Comparison of ENCODE assay signal across 19 cellular contexts in the genomic region with DNA sequence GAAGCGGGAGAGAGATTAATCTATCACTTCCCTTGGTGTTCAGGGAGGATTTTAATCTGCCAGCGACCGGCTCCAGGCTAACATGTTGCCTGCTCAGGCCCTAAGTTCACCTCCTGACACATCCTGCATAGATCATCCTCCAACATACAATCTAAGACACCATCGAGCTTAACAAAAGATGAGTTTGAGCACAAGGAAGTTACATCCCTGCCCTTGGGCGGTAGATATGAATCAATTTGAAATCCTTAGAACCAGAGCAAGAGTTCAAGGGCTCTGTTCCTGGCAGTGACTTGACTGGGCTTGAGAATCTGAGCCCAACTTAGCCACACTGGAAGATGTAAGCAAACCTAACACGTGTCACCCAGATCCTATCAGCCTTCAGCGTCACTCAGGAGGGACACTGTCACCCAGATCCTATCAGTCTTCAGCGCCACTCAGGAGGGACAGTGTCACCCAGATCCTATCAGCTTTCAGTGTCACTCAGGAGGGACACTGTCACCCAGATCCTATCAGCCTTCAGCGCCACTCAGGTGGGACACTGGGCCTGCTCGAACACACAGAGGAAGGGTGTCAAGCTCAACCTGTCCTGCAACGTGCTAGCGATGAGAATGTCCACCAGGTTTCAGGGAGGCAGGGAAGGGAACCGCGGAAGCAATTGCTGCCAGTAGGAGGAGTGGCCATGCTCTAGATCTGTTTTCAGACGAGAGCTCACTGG. TPM values are rescaled to one million over a fixed set of nuclear protein-coding genes. Genes with fewer than 3 reads are reported as not detected.
A peak's percentile ranks its signal among the peaks of the same experiment; 100 is the strongest.
DNase-seq lines count a peak whose midpoint lies in the region; ATAC-seq, FAIRE-seq and TF ChIP-seq lines count a peak whose summit lies in the region.
"Had no signal": no experiment of that assay in that cellular context is flagged by ENCODE, and none has a peak within 500 bp of the region (broad histone marks: within the 10 kb centered on the region; RNA-seq: fewer than 3 reads in every experiment).

No MANE protein-coding gene starts in this region.

- WGBS in H9 (ENCODE audit: extremely low coverage, insufficient read length, low lambda C conversion rate) = no CpG with 5 or more reads among the region's 15 CpGs
- WGBS in H1 (ENCODE audit: extremely low coverage in 1 of 2, insufficient coverage in 1 of 2, insufficient read length in 1 of 2, insufficient replicate concordance in 2 of 2, low coverage in 1 of 2, low lambda C conversion rate in 2 of 2, missing lambda C conversion rate in 1 of 2), 2 experiments = 80% methylated on average over 15 of the region's 15 CpGs; no CpG with 5 or more reads in 1 of the 2 experiments
- 65% methylated on average over 15 of the region's 15 CpGs for WGBS in smooth muscle cell (ENCODE audit: low lambda C conversion rate)

- H3K27me3 ChIP-seq in H9 (ENCODE audit: insufficient read depth, low read length) (no peaks in the 10 kb centered on the region), H1 (replicated peaks in 1 of 4; ENCODE audit: control insufficient read depth in 3 of 4, extremely low read depth in 1 of 4, insufficient read depth in 3 of 4, low read length in 3 of 4) (peaks cover 0 to 3% (median 1%) of the 10 kb centered on the region in 4 experiments; a peak in 2 of 7 replicates), smooth muscle cell (ENCODE audit: low read depth) (no peaks in the 10 kb centered on the region), upper lobe of right lung (peaks cover 20% of the 10 kb centered on the region)
- H3K27me3 ChIP-seq: Peyer's patch had no signal

- H4K8ac ChIP-seq in H9 (replicated peaks; ENCODE audit: insufficient read length, low read depth, low read length) = no peak overlapping the region
- H4K8ac ChIP-seq in H1 (ENCODE audit: extremely low read depth, insufficient read depth, low read length) = no peak overlapping the region

- H3K23me2 ChIP-seq in H9 (ENCODE audit: insufficient read length, low read depth, low read length, poor library complexity, severe bottlenecking) (no peaks in the 10 kb centered on the region), H1 (ENCODE audit: low read depth, low read length) (no peaks in the 10 kb centered on the region; the same call in 1 of the 2 replicates)

- TF ChIP-seq RAD21 in H1 (IDR thresholded peaks at IDR 0.05 in 1 of 2, conservative IDR thresholded peaks at IDR 0.05 in 1 of 2; ENCODE audit: low read depth in 2 of 2, low read length in 2 of 2) = peak in 1 of 2 experiments; percentile 12; a peak in 1 of 4 replicates

- DNase-seq in H9 (peak; percentile 53), H1 (ENCODE audit: low read depth in 1 of 2, low spot score in 2 of 2) (no peak), neural crest cell (ENCODE audit: low read depth, low spot score) (no peak), smooth muscle cell (lab: John Stamatoyannopoulos, UW; ENCODE audit: unreplicated experiment) (no peak), upper lobe of right lung (no peak)
- DNase-seq: CD4-positive, alpha-beta memory T cell; DMS53; GM23248; left ventricle myocardium superior; occipital lobe; sigmoid colon; stimulated activated naive CD4-positive, alpha-beta T cell treated with Interleukin-2 at 50 U/mL for 16 hours; T1000 had no signal

- no peak overlapping the region for H2BK20ac ChIP-seq in H9 (ENCODE audit: low read depth, low read length, poor library complexity, severe bottlenecking)
- H2BK20ac ChIP-seq in H1 (ENCODE audit: low read length) = no peak overlapping the region

- no peaks in the 10 kb centered on the region for H3K36me3 ChIP-seq in H1 (ENCODE audit: control insufficient read depth in 2 of 4, insufficient read depth in 4 of 4, low read length in 3 of 4)
- H3K36me3 ChIP-seq in smooth muscle cell (ENCODE audit: low read depth) = no peaks in the 10 kb centered on the region
- H3K36me3 ChIP-seq in upper lobe of right lung = no peaks in the 10 kb centered on the region
- H3K36me3 ChIP-seq: Peyer's patch, sigmoid colon had no signal

- H3K14ac ChIP-seq in H9 (ENCODE audit: insufficient read depth, low read length) (no peak overlapping the region; the same call in 1 of the 2 replicates), H1 (ENCODE audit: insufficient read length) (no peak overlapping the region)

- no peak overlapping the region for H2BK120ac ChIP-seq in H9 (ENCODE audit: low read depth, low read length, poor library complexity, severe bottlenecking)
- H2BK120ac ChIP-seq in H1 (replicated peaks; ENCODE audit: low read depth, low read length) = no peak overlapping the region

- H4K5ac ChIP-seq in H9 (ENCODE audit: insufficient read length, low read depth, low read length) (no peak overlapping the region), H1 (ENCODE audit: insufficient read length, low read depth, low read length) (no peak overlapping the region)

- H3K27ac ChIP-seq in H9 (ENCODE audit: insufficient read length, low read depth, low read length) = no peak overlapping the region
- H3K27ac ChIP-seq in H1 (ENCODE audit: low read depth, low read length) = no peak overlapping the region
- H3K27ac ChIP-seq in smooth muscle cell (ENCODE audit: low read depth) = no peak overlapping the region
- no peak overlapping the region for H3K27ac ChIP-seq in upper lobe of right lung
- H3K27ac ChIP-seq: GM23248, Peyer's patch, sigmoid colon had no signal

- no peak overlapping the region for H2AK5ac ChIP-seq in H9 (ENCODE audit: insufficient read length, low read length)
- H2AK5ac ChIP-seq in H1 (ENCODE audit: low read depth, low read length) = no peak overlapping the region

- no peak overlapping the region for H3K23ac ChIP-seq in H9 (ENCODE audit: insufficient read length, low read depth, low read length)
- no peak overlapping the region for H3K23ac ChIP-seq in H1 (ENCODE audit: insufficient read length)

- H2AFZ ChIP-seq in H9 (ENCODE audit: low read length) (no peak overlapping the region), H1 (ENCODE audit: low read length) (0 out of 2 replicates have a peak overlapping the region, but pooled peaks have one; percentile 26), smooth muscle cell (ENCODE audit: low read depth) (no peak overlapping the region)
- H2AFZ ChIP-seq: GM23248 had no signal

- H3K27me3 Mint-ChIP-seq in H9 (ENCODE audit: low read depth) = peaks cover 53% of the 10 kb centered on the region
- H3K27me3 Mint-ChIP-seq in neural crest cell (ENCODE audit: low read depth) = peaks cover 28% of the 10 kb centered on the region

- no peak for TF ChIP-seq EP300 in H1 (IDR thresholded peaks at IDR 0.05; ENCODE audit: borderline replicate concordance in 1 of 2, low read depth in 2 of 2, low read length in 2 of 2)

- H3K4me1 Mint-ChIP-seq in H9 (peaks cover 0 to 2% of the 10 kb centered on the region in 2 experiments; a peak in 1 of 4 replicates), neural crest cell (peaks cover 5% of the 10 kb centered on the region)
- H3K4me1 Mint-ChIP-seq: brain had no signal

- H2BK5ac ChIP-seq in H9 (ENCODE audit: insufficient read length, low read length) (no peak overlapping the region), H1 (ENCODE audit: low read depth, low read length) (no peak overlapping the region)

- TF ChIP-seq CTCF in H9 (conservative IDR thresholded peaks at IDR 0.05) = peak; percentile 37; the same call in 2 of the 3 replicates
- peak; percentile 36 to 65 (median 51) for TF ChIP-seq CTCF in H1 (IDR thresholded peaks at IDR 0.05; ENCODE audit: control extremely low read depth in 1 of 3, insufficient read depth in 1 of 3, low read depth in 1 of 3, low read length in 3 of 3)
- no peak for TF ChIP-seq CTCF in neural crest cell (conservative IDR thresholded peaks at IDR 0.05)
- no peak for TF ChIP-seq CTCF in smooth muscle cell (IDR thresholded peaks at IDR 0.05; ENCODE audit: borderline replicate concordance, insufficient read depth, poor library complexity, severe bottlenecking)
- TF ChIP-seq CTCF in upper lobe of right lung (IDR thresholded peaks at IDR 0.05) = no peak

- H3K9ac ChIP-seq in H9 (ENCODE audit: extremely low read depth, insufficient read length, low read length) (no peak overlapping the region), H1 (replicated peaks in 1 of 4; ENCODE audit: extremely low read depth in 1 of 4, low read depth in 3 of 4, low read length in 3 of 4) (no peak overlapping the region; a peak in 1 of 7 replicates), smooth muscle cell (ENCODE audit: low read depth) (no peak overlapping the region)
- H3K9ac ChIP-seq: GM23248 had no signal

- no peak overlapping the region for H3K4me3 ChIP-seq in H1 (ENCODE audit: extremely low read depth in 1 of 4, insufficient read depth in 2 of 4, low read depth in 3 of 4, low read length in 4 of 4)
- no peak overlapping the region for H3K4me3 ChIP-seq in smooth muscle cell
- H3K4me3 ChIP-seq in upper lobe of right lung = no peak overlapping the region
- H3K4me3 ChIP-seq: GM23248, Peyer's patch, sigmoid colon had no signal

- no peaks in the 10 kb centered on the region for H3K79me1 ChIP-seq in H9 (ENCODE audit: insufficient read depth, low read depth, low read length, poor library complexity, severe bottlenecking)
- no peaks in the 10 kb centered on the region for H3K79me1 ChIP-seq in H1 (ENCODE audit: low read depth, low read length)

- H3K27ac Mint-ChIP-seq in H9 (no peak overlapping the region; a peak in 1 of 7 replicates), neural crest cell (ENCODE audit: unreplicated experiment) (peak overlapping the region; percentile 70)
- H3K27ac Mint-ChIP-seq: activated T-helper 2 cell treated with anti-CD3 and anti-CD28 coated beads, Interferon-gamma antibody, Interleukin-2, Interleukin-4, amounts not matched to agents 10 μg/mL and 5 μg/mL and 100 μg/mL, durations not matched to agents 14 hours and 24 hours and 36 hours; brain; dendritic cell treated with granulocyte-macrophage colony-stimulating factor and Interleukin-4, amounts not matched to agents 40 ng/mL and 50 ng/mL, for 4 days had no signal

- CTCF ChIA-PET in H1 (lab: Charles Lee; ENCODE audit: partially characterized antibody) = interaction anchor here (0.8 to 4.7 kb wide), 10 partner anchors 10 to 354 kb away, joined by 3 to 26 read pairs (median 4); no protein-coding TSS in a partner anchor

- H3K56ac ChIP-seq in H9 (ENCODE audit: insufficient read length, low read depth, low read length) = no peak overlapping the region
- no peak overlapping the region for H3K56ac ChIP-seq in H1 (replicated peaks; ENCODE audit: insufficient read length, low read depth, low read length)

- TF ChIP-seq POLR2A in H1 (IDR thresholded peaks at IDR 0.05; ENCODE audit: control extremely low read depth in 1 of 2, low read depth in 2 of 2, low read length in 2 of 2) = no peak

- no peak overlapping the region for H2BK12ac ChIP-seq in H9 (ENCODE audit: insufficient read length, low read depth, low read length)
- H2BK12ac ChIP-seq in H1 (ENCODE audit: low read depth, low read length) = no peak overlapping the region; the same call in 1 of the 2 replicates

- H3K4ac ChIP-seq in H9 (ENCODE audit: low read depth, low read length) = no peak overlapping the region
- H3K4ac ChIP-seq in H1 (replicated peaks; ENCODE audit: insufficient read length, low read depth, low read length) = no peak overlapping the region

- H3K4me1 ChIP-seq in H9 (ENCODE audit: insufficient read depth, low read length) (no peaks in the 10 kb centered on the region), H1 (replicated peaks in 1 of 4; ENCODE audit: control insufficient read depth in 3 of 4, insufficient read depth in 4 of 4, low read length in 3 of 4) (no peaks in the 10 kb centered on the region), smooth muscle cell (ENCODE audit: low read depth) (no peaks in the 10 kb centered on the region), upper lobe of right lung (no peaks in the 10 kb centered on the region)
- H3K4me1 ChIP-seq: Peyer's patch, sigmoid colon had no signal

- H3K18ac ChIP-seq in H9 (ENCODE audit: insufficient read length, low read depth, low read length) (no peak overlapping the region), H1 (ENCODE audit: extremely low read depth, low read length) (no peak overlapping the region)

- intact Hi-C loops in upper lobe of right lung (cut with DNase I) = no loop called here

- no peak overlapping the region for H3K4me3 Mint-ChIP-seq in H9
- H3K4me3 Mint-ChIP-seq in neural crest cell = no peak overlapping the region
- H3K4me3 Mint-ChIP-seq: brain; CD4-positive, alpha-beta memory T cell; dendritic cell treated with granulocyte-macrophage colony-stimulating factor and Interleukin-4, amounts not matched to agents 40 ng/mL and 50 ng/mL, for 4 days had no signal

- H3K9me3 Mint-ChIP-seq in H9 = no peaks in the 10 kb centered on the region
- no peaks in the 10 kb centered on the region for H3K9me3 Mint-ChIP-seq in neural crest cell
- H3K9me3 Mint-ChIP-seq: activated T-helper 2 cell treated with anti-CD3 and anti-CD28 coated beads, Interferon-gamma antibody, Interleukin-2, Interleukin-4, amounts not matched to agents 10 μg/mL and 5 μg/mL and 100 μg/mL, durations not matched to agents 14 hours and 24 hours and 36 hours; dendritic cell treated with granulocyte-macrophage colony-stimulating factor and Interleukin-4, amounts not matched to agents 40 ng/mL and 50 ng/mL, for 4 days had no signal

- no peak for FAIRE-seq in H1 (lab: Jason Lieb, UNC)
- FAIRE-seq: urothelium cell line had no signal

- H4K20me1 ChIP-seq in H9 (ENCODE audit: control insufficient read depth, insufficient read depth, insufficient read length) (no peaks in the 10 kb centered on the region), H1 (replicated peaks in 1 of 2; ENCODE audit: control insufficient read depth in 1 of 2, insufficient read depth in 2 of 2, low read length in 2 of 2) (no peaks in the 10 kb centered on the region), smooth muscle cell (ENCODE audit: low read depth) (no peaks in the 10 kb centered on the region)

- H4K91ac ChIP-seq in H9 (ENCODE audit: insufficient read length, low read depth, low read length) (no peak overlapping the region), H1 (replicated peaks; ENCODE audit: insufficient read length, low read length) (no peak overlapping the region)

- H3F3A ChIP-seq in smooth muscle cell (ENCODE audit: low read depth) = no peaks in the 10 kb centered on the region

- no peaks in the 10 kb centered on the region for H3K36me3 Mint-ChIP-seq in H9 (ENCODE audit: insufficient read depth in 1 of 3, low read depth in 3 of 3)
- H3K36me3 Mint-ChIP-seq in neural crest cell (ENCODE audit: low read depth) = no peaks in the 10 kb centered on the region
- H3K36me3 Mint-ChIP-seq: brain had no signal

- H3K79me2 ChIP-seq in H9 (ENCODE audit: insufficient read depth, low read length) (no peaks in the 10 kb centered on the region), H1 (ENCODE audit: control insufficient read depth in 1 of 2, insufficient read depth in 2 of 2, low read length in 2 of 2) (no peaks in the 10 kb centered on the region), smooth muscle cell (ENCODE audit: low read depth) (no peaks in the 10 kb centered on the region)

- POLR2A ChIA-PET in H1 (lab: Charles Lee; ENCODE audit: partially characterized antibody) = no interaction called here

- H3K4me2 ChIP-seq in H9 (ENCODE audit: insufficient read depth, insufficient read length, low read length) = no peak overlapping the region
- H3K4me2 ChIP-seq in H1 (ENCODE audit: insufficient read depth in 1 of 2, low read depth in 2 of 2, low read length in 2 of 2) = no peak overlapping the region
- H3K4me2 ChIP-seq in smooth muscle cell = no peak overlapping the region

- H3K9me3 ChIP-seq in H9 (ENCODE audit: control insufficient read depth, low read depth, low read length) (no peaks in the 10 kb centered on the region), H1 (ENCODE audit: insufficient read depth in 2 of 2, low read depth in 1 of 2, low read length in 1 of 2) (no peaks in the 10 kb centered on the region), smooth muscle cell (replicated peaks; ENCODE audit: low read depth) (no peaks in the 10 kb centered on the region), upper lobe of right lung (no peaks in the 10 kb centered on the region)
- H3K9me3 ChIP-seq: Peyer's patch, sigmoid colon had no signal

- ATAC-seq in GM21360 (IDR thresholded peaks at IDR 0.05; ENCODE audit: unreplicated experiment) (no peak), upper lobe of right lung (no peak)
- ATAC-seq: left ventricle myocardium superior had no signal

- H3T11ph ChIP-seq in H9 (ENCODE audit: low read length) = no peak overlapping the region

- H2BK15ac ChIP-seq in H9 (ENCODE audit: low read depth, low read length) = no peak overlapping the region
- no peak overlapping the region for H2BK15ac ChIP-seq in H1 (ENCODE audit: low read length)

RNA-seq across cellular contexts. Expression of a gene that starts 32.7 kb away (rescaled TPM):
- total RNA-seq in H9 (2021) (158 and 161 TPM in 2 replicates), neural crest cell (95.5 and 109 TPM in 2 replicates), smooth muscle cell (101 and 123 TPM in 2 replicates), upper lobe of right lung (2,038 TPM)
- total RNA-seq in H1 (2021; fragmentation: NEBNext Ultra II Directional; extraction: Animal tissue kit (Norgen Biotek cat#: 25700)) = 169 and 182 TPM in 2 replicates
- polyA plus RNA-seq in H1 (2011; rRNA removed) (173 and 243 TPM in 2 replicates), smooth muscle cell (301 and 310 TPM in 2 replicates)
- 138 TPM for polyA plus RNA-seq in H1 (2011; cell fraction: cytosol; rRNA removed)
- 238 TPM for polyA plus RNA-seq in H1 (2011; cell fraction: nucleus; rRNA removed)
- 130 to 236 TPM (median 215 TPM) in 4 replicates for polyA plus RNA-seq in H1 (2012, experiment 1 of 2)
- polyA plus RNA-seq in H1 (2012, experiment 2 of 2) = 250 TPM
- 221 TPM for polyA plus RNA-seq in H1 (2013, experiment 1 of 2)
- polyA plus RNA-seq in H1 (2013, experiment 2 of 2) = 199 TPM
- polyA minus RNA-seq in H1 (2011; rRNA and poly(A)+ RNA removed) = 142 and 153 TPM in 2 replicates
- 129 TPM for polyA minus RNA-seq in H1 (2011; cell fraction: cytosol; rRNA and poly(A)+ RNA removed)
- polyA minus RNA-seq in H1 (2011; cell fraction: nucleus; rRNA and poly(A)+ RNA removed) = 94.0 TPM

RNA-seq across cellular contexts. Expression of a gene that starts 38.3 kb away (rescaled TPM):
- total RNA-seq in H9 (2021) = not detected in 2 replicates
- total RNA-seq in H1 (2021; fragmentation: NEBNext Ultra II Directional; extraction: Animal tissue kit (Norgen Biotek cat#: 25700)) = not detected in 2 replicates
- not detected in 2 replicates for polyA plus RNA-seq in H1 (2011; rRNA removed)
- polyA plus RNA-seq in H1 (2011; cell fraction: cytosol; rRNA removed) = not detected
- 0.27 TPM for polyA plus RNA-seq in H1 (2011; cell fraction: nucleus; rRNA removed)
- polyA plus RNA-seq in H1 (2012, experiment 1 of 2) = not detected in 4 replicates
- polyA plus RNA-seq in H1 (2012, experiment 2 of 2) = not detected
- not detected for polyA plus RNA-seq in H1 (2013, experiment 1 of 2)
- polyA plus RNA-seq in H1 (2013, experiment 2 of 2) = 0.04 TPM
- not detected in 2 replicates for polyA minus RNA-seq in H1 (2011; rRNA and poly(A)+ RNA removed)
- polyA minus RNA-seq in H1 (2011; cell fraction: cytosol; rRNA and poly(A)+ RNA removed) = not detected
- polyA minus RNA-seq in H1 (2011; cell fraction: nucleus; rRNA and poly(A)+ RNA removed) = not detected
- total RNA-seq in neural crest cell = not detected in 2 replicates
- total RNA-seq in smooth muscle cell = 0.13 TPM in 1 of 2 replicates, not detected in the other
- 1.4 and 2.0 TPM in 2 replicates for polyA plus RNA-seq in smooth muscle cell
- total RNA-seq in upper lobe of right lung = 12.5 TPM
- total RNA-seq: activated T-helper 2 cell treated with anti-CD3 and anti-CD28 coated beads, Interferon-gamma antibody, Interleukin-2, Interleukin-4, amounts not matched to agents 10 μg/mL and 5 μg/mL and 100 μg/mL, durations not matched to agents 14 hours and 24 hours and 36 hours; CD4-positive, alpha-beta memory T cell; GM23248; left ventricle myocardium superior; occipital lobe; sigmoid colon had no signal
- polyA plus RNA-seq: CD4-positive, alpha-beta memory T cell; GM23248 had no signal

RNA-seq across cellular contexts. Expression of a gene that starts 42.3 kb away (rescaled TPM):
- total RNA-seq in H9 (2021) = not detected in 2 replicates
- total RNA-seq in H1 (2021; fragmentation: NEBNext Ultra II Directional; extraction: Animal tissue kit (Norgen Biotek cat#: 25700)) = not detected in 2 replicates
- 0.39 TPM in 1 of 2 replicates, not detected in the other for polyA plus RNA-seq in H1 (2011; rRNA removed)
- polyA plus RNA-seq in H1 (2011; cell fraction: cytosol; rRNA removed) = not detected
- polyA plus RNA-seq in H1 (2011; cell fraction: nucleus; rRNA removed) = 0.33 TPM
- polyA plus RNA-seq in H1 (2012, experiment 1 of 2) = 0.41 TPM in 1 of 4 replicates, not detected in the others
- not detected for polyA plus RNA-seq in H1 (2012, experiment 2 of 2)
- 0.12 TPM for polyA plus RNA-seq in H1 (2013, experiment 1 of 2)
- not detected for polyA plus RNA-seq in H1 (2013, experiment 2 of 2)
- not detected in 2 replicates for polyA minus RNA-seq in H1 (2011; rRNA and poly(A)+ RNA removed)
- polyA minus RNA-seq in H1 (2011; cell fraction: cytosol; rRNA and poly(A)+ RNA removed) = not detected
- polyA minus RNA-seq in H1 (2011; cell fraction: nucleus; rRNA and poly(A)+ RNA removed) = not detected
- not detected in 2 replicates for total RNA-seq in neural crest cell
- total RNA-seq in smooth muscle cell = 0.94 TPM in 1 of 2 replicates, not detected in the other
- polyA plus RNA-seq in smooth muscle cell = 0.74 and 1.2 TPM in 2 replicates
- total RNA-seq in upper lobe of right lung = 6.9 TPM
- total RNA-seq: CD4-positive, alpha-beta memory T cell; GM23248; left ventricle myocardium superior; sigmoid colon had no signal
- polyA plus RNA-seq: CD4-positive, alpha-beta memory T cell; GM23248 had no signal

RNA-seq across cellular contexts. Expression of a gene that starts 46.1 kb away (rescaled TPM):
- total RNA-seq in H9 (2021) (0.59 and 0.77 TPM in 2 replicates), neural crest cell (0.66 TPM in 1 of 2 replicates, not detected in the other), smooth muscle cell (0.49 and 2.5 TPM in 2 replicates), upper lobe of right lung (7.9 TPM)
- 0.22 and 0.23 TPM in 2 replicates for total RNA-seq in H1 (2021; fragmentation: NEBNext Ultra II Directional; extraction: Animal tissue kit (Norgen Biotek cat#: 25700))
- polyA plus RNA-seq in H1 (2011; rRNA removed) (0.08 and 0.14 TPM in 2 replicates), smooth muscle cell (2.2 and 4.2 TPM in 2 replicates)
- polyA plus RNA-seq in H1 (2011; cell fraction: cytosol; rRNA removed) = 0.06 TPM
- 0.19 TPM for polyA plus RNA-seq in H1 (2011; cell fraction: nucleus; rRNA removed)
- 0.16 to 0.25 TPM (median 0.19 TPM) in 4 replicates for polyA plus RNA-seq in H1 (2012, experiment 1 of 2)
- not detected for polyA plus RNA-seq in H1 (2012, experiment 2 of 2)
- 0.10 TPM for polyA plus RNA-seq in H1 (2013, experiment 1 of 2)
- polyA plus RNA-seq in H1 (2013, experiment 2 of 2) = 0.06 TPM
- polyA minus RNA-seq in H1 (2011; rRNA and poly(A)+ RNA removed) = 0.16 TPM in 1 of 2 replicates, not detected in the other
- not detected for polyA minus RNA-seq in H1 (2011; cell fraction: cytosol; rRNA and poly(A)+ RNA removed)
- not detected for polyA minus RNA-seq in H1 (2011; cell fraction: nucleus; rRNA and poly(A)+ RNA removed)
- polyA plus RNA-seq: CD4-positive, alpha-beta memory T cell had no signal

RNA-seq across cellular contexts. Expression of a gene that starts 56.4 kb away (rescaled TPM):
- total RNA-seq in H9 (2021) = not detected in 2 replicates
- total RNA-seq in H1 (2021; fragmentation: NEBNext Ultra II Directional; extraction: Animal tissue kit (Norgen Biotek cat#: 25700)) = not detected in 2 replicates
- polyA plus RNA-seq in H1 (2011; rRNA removed) = 0.03 TPM in 1 of 2 replicates, not detected in the other
- polyA plus RNA-seq in H1 (2011; cell fraction: cytosol; rRNA removed) = not detected
- not detected for polyA plus RNA-seq in H1 (2011; cell fraction: nucleus; rRNA removed)
- 0.11 TPM in 1 of 4 replicates, not detected in the others for polyA plus RNA-seq in H1 (2012, experiment 1 of 2)
- polyA plus RNA-seq in H1 (2012, experiment 2 of 2) = not detected
- polyA plus RNA-seq in H1 (2013, experiment 1 of 2) = 0.16 TPM
- 0.07 TPM for polyA plus RNA-seq in H1 (2013, experiment 2 of 2)
- not detected in 2 replicates for polyA minus RNA-seq in H1 (2011; rRNA and poly(A)+ RNA removed)
- not detected for polyA minus RNA-seq in H1 (2011; cell fraction: cytosol; rRNA and poly(A)+ RNA removed)
- polyA minus RNA-seq in H1 (2011; cell fraction: nucleus; rRNA and poly(A)+ RNA removed) = not detected
- not detected in 2 replicates for total RNA-seq in neural crest cell
- 1.7 and 2.1 TPM in 2 replicates for total RNA-seq in smooth muscle cell
- 8.7 and 13.7 TPM in 2 replicates for polyA plus RNA-seq in smooth muscle cell
- 78.2 TPM for total RNA-seq in upper lobe of right lung
- total RNA-seq: GM23248 had no signal

Comparison
In these comparisons a context has a peak if more than half of its experiments do, and no peak if none do; other contexts are left out.
1. CTCF ChIP-seq: peak in H9 (single experiment) and H1 (3 of 3); none in neural crest cell (single experiment), smooth muscle cell (single experiment) and upper lobe of right lung (single experiment).
2. RNA of a gene that starts 32.7 kb away (total RNA-seq): 2,038 TPM in upper lobe of right lung (single experiment); 169 to 182 TPM in H1, 158 to 161 TPM in H9, 95.5 to 109 TPM in neural crest cell and 101 to 123 TPM in smooth muscle cell; every median in the first group is over 10 times any median in the second.
3. RNA of a gene that starts 38.3 kb away (total RNA-seq): 12.5 TPM in upper lobe of right lung (single experiment); 0.13 TPM in smooth muscle cell, not detected in H9, not detected in H1 and not detected in neural crest cell; every median in the first group is over 10 times any median in the second.